ENCODE assay signal across 11 cellular contexts in genomic region chr15:99635794-99636193, GRCh38.
DNase-seq lines count a peak whose midpoint lies in the region; ATAC-seq, FAIRE-seq and TF ChIP-seq lines count a peak whose summit lies in the region.
"Had no signal": no experiment of that assay in that cellular context is flagged by ENCODE, and none has a peak within 500 bp of the region (broad histone marks: within the 10 kb centered on the region; RNA-seq: fewer than 3 reads in every experiment).

No MANE protein-coding gene starts in this region.

- no peak for DNase-seq in activated CD8-positive, alpha-beta T cell treated with anti-CD3 and anti-CD28 coated beads for 36 hours
- no peak for DNase-seq in activated CD8-positive, alpha-beta T cell treated with anti-CD3 and anti-CD28 coated beads, Interleukin-2, amount 10 ng/mL, durations not matched to agents 7 days and 5 days
- no peak for DNase-seq in pancreas
- DNase-seq in GDM1 (lab: John Stamatoyannopoulos, UW) = no peak
- DNase-seq in HuH-7.5 (ENCODE audit: low spot score) = no peak
- DNase-seq in immature natural killer cell = no peak
- DNase-seq: hippocampal formation, NCI-H2029, substantia nigra had no signal

- H3K4me1 Mint-ChIP-seq in activated CD8-positive, alpha-beta T cell treated with anti-CD3 and anti-CD28 coated beads for 36 hours (ENCODE audit: low read depth) = peaks cover 30% of the 10 kb centered on the region
- H3K4me1 Mint-ChIP-seq in activated CD8-positive, alpha-beta T cell treated with anti-CD3 and anti-CD28 coated beads, Interleukin-2, amount 10 ng/mL, durations not matched to agents 7 days and 5 days (ENCODE audit: low read depth) = peaks cover 10% of the 10 kb centered on the region
- peaks cover 7 to 40% of the 10 kb centered on the region in 2 donors for H3K4me1 Mint-ChIP-seq in immature natural killer cell

- H3K36me3 ChIP-seq in pancreas = no peaks in the 10 kb centered on the region

- peaks cover 43% of the 10 kb centered on the region for H3K36me3 Mint-ChIP-seq in activated CD8-positive, alpha-beta T cell treated with anti-CD3 and anti-CD28 coated beads for 36 hours (ENCODE audit: low read depth)
- H3K36me3 Mint-ChIP-seq in activated CD8-positive, alpha-beta T cell treated with anti-CD3 and anti-CD28 coated beads, Interleukin-2, amount 10 ng/mL, durations not matched to agents 7 days and 5 days (ENCODE audit: low read depth) = peaks cover 44% of the 10 kb centered on the region
- H3K36me3 Mint-ChIP-seq in immature natural killer cell = peaks cover 22 to 31% (median 24%) of the 10 kb centered on the region in 3 donors

- intact Hi-C loops in activated CD8-positive, alpha-beta T cell treated with anti-CD3 and anti-CD28 coated beads for 36 hours (cut with micrococcal nuclease) = no loop called here
- intact Hi-C loops in pancreas (cut with DNase I) = no loop called here

- H3K27me3 ChIP-seq in pancreas = no peaks in the 10 kb centered on the region

- H3K9me3 ChIP-seq in pancreas = no peaks in the 10 kb centered on the region

- 94 to 95% methylated on average over 5 of the region's 5 CpGs for WGBS in pancreas, 2 donors

- peaks cover 7% of the 10 kb centered on the region for H3K9me3 Mint-ChIP-seq in activated CD8-positive, alpha-beta T cell treated with anti-CD3 and anti-CD28 coated beads for 36 hours
- H3K9me3 Mint-ChIP-seq in activated CD8-positive, alpha-beta T cell treated with anti-CD3 and anti-CD28 coated beads, Interleukin-2, amount 10 ng/mL, durations not matched to agents 7 days and 5 days (ENCODE audit: insufficient read depth) = peaks cover 18% of the 10 kb centered on the region
- peaks cover 0 to 5% (median 0%) of the 10 kb centered on the region in 6 donors for H3K9me3 Mint-ChIP-seq in immature natural killer cell

- no peak for TF ChIP-seq CTCF in activated CD8-positive, alpha-beta T cell treated with anti-CD3 and anti-CD28 coated beads for 36 hours (IDR thresholded peaks at IDR 0.05)
- no peak for TF ChIP-seq CTCF in pancreas (IDR thresholded peaks at IDR 0.05)

- peaks cover 9 to 21% (median 20%) of the 10 kb centered on the region in 3 donors for H3K4me1 ChIP-seq in pancreas

- CTCF ChIA-PET in activated CD8-positive, alpha-beta T cell treated with anti-CD3 and anti-CD28 coated beads for 36 hours (lab: Charles Lee) = no interaction called here
- CTCF ChIA-PET in activated CD8-positive, alpha-beta T cell treated with anti-CD3 and anti-CD28 coated beads, Interleukin-2, amount 10 ng/mL, durations not matched to agents 7 days and 5 days (lab: Charles Lee) = no interaction called here

- peak; percentile 20 for FAIRE-seq in pancreas (lab: Jason Lieb, UNC)

- H3K27ac Mint-ChIP-seq in activated CD8-positive, alpha-beta T cell treated with anti-CD3 and anti-CD28 coated beads for 36 hours = no peak overlapping the region
- no peak overlapping the region for H3K27ac Mint-ChIP-seq in activated CD8-positive, alpha-beta T cell treated with anti-CD3 and anti-CD28 coated beads, Interleukin-2, amount 10 ng/mL, durations not matched to agents 7 days and 5 days
- no peak overlapping the region for H3K27ac Mint-ChIP-seq in immature natural killer cell

- H3K4me3 Mint-ChIP-seq in activated CD8-positive, alpha-beta T cell treated with anti-CD3 and anti-CD28 coated beads for 36 hours = no peak overlapping the region
- H3K4me3 Mint-ChIP-seq in activated CD8-positive, alpha-beta T cell treated with anti-CD3 and anti-CD28 coated beads, Interleukin-2, amount 10 ng/mL, durations not matched to agents 7 days and 5 days = no peak overlapping the region
- H3K4me3 Mint-ChIP-seq in immature natural killer cell = no peak overlapping the region

- ATAC-seq in activated CD8-positive, alpha-beta T cell treated with anti-CD3 and anti-CD28 coated beads for 36 hours = peak; percentile 53
- ATAC-seq in activated CD8-positive, alpha-beta T cell treated with anti-CD3 and anti-CD28 coated beads, Interleukin-2, amount 10 ng/mL, durations not matched to agents 7 days and 5 days = no peak
- peak; percentile 63 for ATAC-seq in GM21576 (IDR thresholded peaks at IDR 0.05; ENCODE audit: unreplicated experiment)
- ATAC-seq in HG03378 (IDR thresholded peaks at IDR 0.05; ENCODE audit: unreplicated experiment) = peak; percentile 68
- peak in 1 of 4 donors; percentile 31 for ATAC-seq in pancreas

- no peak overlapping the region for H3K4me3 ChIP-seq in pancreas

- POLR2A ChIA-PET in activated CD8-positive, alpha-beta T cell treated with anti-CD3 and anti-CD28 coated beads for 36 hours (lab: Charles Lee) = no interaction called here
- POLR2A ChIA-PET in activated CD8-positive, alpha-beta T cell treated with anti-CD3 and anti-CD28 coated beads, Interleukin-2, amount 10 ng/mL, durations not matched to agents 7 days and 5 days (lab: Charles Lee) = no interaction called here

- no peaks in the 10 kb centered on the region for H3K27me3 Mint-ChIP-seq in activated CD8-positive, alpha-beta T cell treated with anti-CD3 and anti-CD28 coated beads for 36 hours
- no peaks in the 10 kb centered on the region for H3K27me3 Mint-ChIP-seq in activated CD8-positive, alpha-beta T cell treated with anti-CD3 and anti-CD28 coated beads, Interleukin-2, amount 10 ng/mL, durations not matched to agents 7 days and 5 days (ENCODE audit: low read depth)
- H3K27me3 Mint-ChIP-seq in immature natural killer cell (ENCODE audit: low read depth in 3 of 3) = peaks cover 0 to 2% (median 0%) of the 10 kb centered on the region in 3 donors

- no peak overlapping the region for H3K27ac ChIP-seq in pancreas
